Comparison of ENCODE assay signal across 8 cellular contexts in genomic region chr20:17531537-17532025, GRCh38. TPM values are rescaled to one million over a fixed set of nuclear protein-coding genes. Genes with fewer than 3 reads are reported as not detected.
DNase-seq lines count a peak whose midpoint lies in the region; ATAC-seq and TF ChIP-seq lines count a peak whose summit lies in the region.

No MANE protein-coding gene starts in this region.

- peaks cover 2% of the 10 kb centered on the region for H3K36me3 Mint-ChIP-seq in IgD-negative memory B cell
- no peaks in the 10 kb centered on the region for H3K36me3 Mint-ChIP-seq in natural killer cell

- H3K27me3 Mint-ChIP-seq in IgD-negative memory B cell (peaks cover 25% of the 10 kb centered on the region), natural killer cell (ENCODE audit: low read depth in 2 of 2) (no peaks in the 10 kb centered on the region)

- ATAC-seq in natural killer cell (no peak), left lobe of liver (no peak)

- H3K4me1 Mint-ChIP-seq in IgD-negative memory B cell, result peaks cover 2 to 8% (median 5%) of the 10 kb centered on the region in 3 donors
- peaks cover 28 to 34% of the 10 kb centered on the region in 2 donors for H3K4me1 Mint-ChIP-seq in natural killer cell

- H3K4me3 Mint-ChIP-seq in IgD-negative memory B cell (peak overlapping the region; percentile 50 to 90 (median 84)), natural killer cell (peak overlapping the region; percentile 88)

- TF ChIP-seq CTCF in C4-2B (conservative IDR thresholded peaks at IDR 0.05) (no peak), choroid plexus epithelial cell (conservative IDR thresholded peaks at IDR 0.05; ENCODE audit: low read depth, low read length) (no peak), natural killer cell (IDR thresholded peaks at IDR 0.05) (no peak)

- DNase-seq in choroid plexus epithelial cell (ENCODE audit: low read depth) (no peak), natural killer cell (no peak), AG20443 (ENCODE audit: low spot score) (no peak), NCI-H446 (lab: John Stamatoyannopoulos, UW) (no peak), DMS53 treated with DMSO at 0.1 percent for 48 hours (lab: John Stamatoyannopoulos, UW; ENCODE audit: unreplicated experiment) (no peak), left lobe of liver (ENCODE audit: low spot score) (no peak)

- H3K9me3 Mint-ChIP-seq in IgD-negative memory B cell (no peaks in the 10 kb centered on the region), natural killer cell (no peaks in the 10 kb centered on the region)

- intact Hi-C loops in natural killer cell (cut with micrococcal nuclease), result no loop called here

- peak overlapping the region; percentile 25; the same call in 1 of the 2 replicates for H3K27ac ChIP-seq in C4-2B

- H3K27ac Mint-ChIP-seq in IgD-negative memory B cell (peak overlapping the region in 1 of 3 donors; percentile 47), natural killer cell (peak overlapping the region; percentile 70 to 75)

- H3K4me3 ChIP-seq in choroid plexus epithelial cell (ENCODE audit: low read depth, low read length), result peak overlapping the region; percentile 56

RNA-seq across cellular contexts. Expression of gene BFSP1, which starts 0.4 kb away (rescaled TPM):
- polyA plus RNA-seq in IgD-negative memory B cell, result not detected
- total RNA-seq in natural killer cell (1 to 10 TPM; 2.7 to 7.3 (median 3.7) TPM), left lobe of liver (0.10 TPM)

RNA-seq across cellular contexts. Expression of gene DSTN, which starts 38.3 kb away (rescaled TPM):
- 32.1 TPM for polyA plus RNA-seq in IgD-negative memory B cell
- total RNA-seq in natural killer cell (10 to 100 TPM; 47.5 to 73.5 (median 70.0) TPM), left lobe of liver (96.2 TPM)
